ENCODE assay signal across 36 cellular contexts in genomic region chr3:184008161-184008560, GRCh38. TPM values are rescaled to one million over a fixed set of nuclear protein-coding genes. Genes with fewer than 3 reads are reported as not detected.
DNase-seq lines count a peak whose midpoint lies in the region; ATAC-seq and TF ChIP-seq lines count a peak whose summit lies in the region.
"Had no signal": no experiment of that assay in that cellular context is flagged by ENCODE, and none has a peak within 500 bp of the region (broad histone marks: within the 10 kb centered on the region; RNA-seq: fewer than 3 reads in every experiment).

No MANE protein-coding gene starts in this region.

- TF ChIP-seq POLR2A in spleen (IDR thresholded peaks at IDR 0.05): no peak

- H3K27ac ChIP-seq in mammary epithelial cell (ENCODE audit: insufficient read depth, low read depth, low read length) (no peak overlapping the region), SU-DHL-6 (ENCODE audit: low read depth, low read length) (peak overlapping the region; percentile 80), spleen (peak overlapping the region in 4 of 8 donors; percentile 40 to 64 (median 46))
- H3K27ac ChIP-seq: gastroesophageal sphincter, hepatocyte, HL-60, testis had no signal

- intact Hi-C loops in mammary epithelial cell (cut with micrococcal nuclease): no loop called here
- intact Hi-C loops in spleen (cut with DNase I; ENCODE audit: low total_unique reads): no loop called here

- no peak overlapping the region for H3K9ac ChIP-seq in mammary epithelial cell (ENCODE audit: insufficient read depth, low read length)
- peak overlapping the region; percentile 37 for H3K9ac ChIP-seq in SU-DHL-6 (ENCODE audit: low read length)

- H2AFZ ChIP-seq in mammary epithelial cell (ENCODE audit: low read depth, low read length) (no peak overlapping the region), SU-DHL-6 (ENCODE audit: low read depth, low read length, severe bottlenecking) (peak overlapping the region; percentile 38)
- H2AFZ ChIP-seq: hepatocyte had no signal

- no peaks in the 10 kb centered on the region for H3K27me3 ChIP-seq in mammary epithelial cell (ENCODE audit: insufficient read depth, low read length)
- no peaks in the 10 kb centered on the region for H3K27me3 ChIP-seq in SU-DHL-6 (ENCODE audit: low read length)
- no peaks in the 10 kb centered on the region for H3K27me3 ChIP-seq in MG63
- no peaks in the 10 kb centered on the region for H3K27me3 ChIP-seq in spleen (replicated peaks in 1 of 7)
- H3K27me3 ChIP-seq: gastroesophageal sphincter, hepatocyte, testis had no signal

- H3K36me3 Mint-ChIP-seq in mesothelial cell of epicardium: peaks cover 29% of the 10 kb centered on the region

- H3K9me3 ChIP-seq in mammary epithelial cell (replicated peaks; ENCODE audit: insufficient read depth, low read length) (no peaks in the 10 kb centered on the region), SU-DHL-6 (ENCODE audit: insufficient read depth, low read length) (no peaks in the 10 kb centered on the region), MG63 (no peaks in the 10 kb centered on the region), spleen (no peaks in the 10 kb centered on the region)
- H3K9me3 ChIP-seq: gastroesophageal sphincter, mucosa of descending colon, testis had no signal

- peaks cover 11% of the 10 kb centered on the region for H3K9me3 Mint-ChIP-seq in mesothelial cell of epicardium
- H3K9me3 Mint-ChIP-seq: activated CD4-positive, alpha-beta memory T cell treated with anti-CD3 and anti-CD28 coated beads, Interleukin-2, amount 10 ng/mL, durations not matched to agents 7 days and 5 days; activated T-helper 1 cell treated with anti-CD3 and anti-CD28 coated beads, Interleukin-12 subunit alpha, Interleukin-12 subunit beta, Interleukin-2, Interleukin-4 antibody, amounts not matched to agents 30 ng/mL and 10 ng/mL and 1 ng/mL, durations not matched to agents 14 hours and 24 hours and 36 hours; CD8-positive, alpha-beta memory T cell; central memory CD8-positive, alpha-beta T cell; natural killer cell treated with Interleukin-12 subunit alpha and Interleukin-12 subunit beta and Interleukin-15 and Interleukin-18, amount 100 ng/mL, for 72 hours; T-helper 1 cell treated with Interleukin-12 subunit alpha and Interleukin-12 subunit beta and Interleukin-4 antibody, amounts not matched to agents 30 μg/mL and 1 μg/mL, for 36 hours had no signal

- in situ Hi-C loops in T47D (cut with HindIII; ENCODE audit: low pct_unique_long_range_greater_than_20kb, low sequenced_read_pairs) (no loop called here), mammary epithelial cell (cut with MboI; ENCODE audit: low sequenced_read_pairs in 2 of 2) (no loop called here)

- peaks cover 33% of the 10 kb centered on the region for H3F3A ChIP-seq in SU-DHL-6 (ENCODE audit: insufficient read depth)

- DNase-seq in T47D (ENCODE audit: low read depth in 1 of 2, low spot score in 1 of 2) (peak; percentile 49 to 99), mammary epithelial cell (no peak), mesothelial cell of epicardium (ENCODE audit: low spot score in 2 of 2, unreplicated experiment in 2 of 2) (no peak), MG63 (no peak), spleen (no peak), HEK293T (ENCODE audit: extremely low spot score) (no peak)
- DNase-seq: activated CD4-positive, alpha-beta memory T cell treated with anti-CD3 and anti-CD28 coated beads, Interleukin-2, amount 10 ng/mL, durations not matched to agents 7 days and 5 days; activated CD4-positive, alpha-beta T cell treated with anti-CD3 and anti-CD28 coated beads for 1 hour; activated CD8-positive, alpha-beta memory T cell treated with anti-CD3 and anti-CD28 coated beads, Interleukin-2, amount 50 U/mL, for 4 hours; activated naive CD4-positive, alpha-beta T cell treated with Interleukin-2 at 50 U/mL for 16 hours; CD8-positive, alpha-beta memory T cell; H7; KG1; NCI-H1436 treated with DMSO at 0.1 percent for 48 hours; NCI-H82; retina; stimulated activated CD4-positive, alpha-beta T cell treated with anti-CD3 and anti-CD28 coated beads, Interleukin-1b, Interleukin-23, amount 100 ng/mL, for 48 hours; stimulated activated naive CD8-positive, alpha-beta T cell treated with anti-CD3 and anti-CD28 coated beads, Interleukin-15, Interleukin-2, amounts not matched to agents 100 U/mL and 50 U/mL, for 24 hours; testis had no signal

- dilution Hi-C loops in mammary epithelial cell (cut with HindIII; ENCODE audit: low sequenced_read_pairs): loop anchor here (5.0 kb wide), 1 partner anchor 46 kb away; no protein-coding TSS in a partner anchor

- no peak overlapping the region for H3K4me2 ChIP-seq in mammary epithelial cell (ENCODE audit: insufficient read depth, low read depth, low read length)
- peak overlapping the region; percentile 91 for H3K4me2 ChIP-seq in SU-DHL-6 (ENCODE audit: low read depth, low read length, poor library complexity, severe bottlenecking)
- H3K4me2 ChIP-seq: hepatocyte, smooth muscle cell had no signal

- peaks cover 23% of the 10 kb centered on the region for H3K4me1 Mint-ChIP-seq in mesothelial cell of epicardium
- H3K4me1 Mint-ChIP-seq: central memory CD8-positive, alpha-beta T cell had no signal

- H3K4me3 ChIP-seq in mammary epithelial cell (replicated peaks in 1 of 3; ENCODE audit: insufficient read depth in 1 of 3, low read depth in 2 of 3, low read length in 3 of 3) (no peak overlapping the region), SU-DHL-6 (ENCODE audit: insufficient read depth, low read length, poor library complexity, severe bottlenecking) (peak overlapping the region; percentile 13), MG63 (no peak overlapping the region), spleen (no peak overlapping the region)
- H3K4me3 ChIP-seq: gastroesophageal sphincter, hepatocyte, lung, mucosa of descending colon, smooth muscle cell, testis had no signal

- no peaks in the 10 kb centered on the region for H3K9me2 ChIP-seq in SU-DHL-6 (replicated peaks; ENCODE audit: insufficient read depth, low read length)

- peaks cover 16% of the 10 kb centered on the region for H3K4me1 ChIP-seq in mammary epithelial cell (ENCODE audit: insufficient read depth, low read length)
- H3K4me1 ChIP-seq in spleen: peaks cover 0 to 46% (median 36%) of the 10 kb centered on the region in 6 donors
- H3K4me1 ChIP-seq: testis had no signal

- no peak for ATAC-seq in GM21367 (IDR thresholded peaks at IDR 0.05; ENCODE audit: unreplicated experiment)
- ATAC-seq: gastroesophageal sphincter; mucosa of descending colon; natural killer cell treated with Interleukin-12 subunit alpha and Interleukin-12 subunit beta and Interleukin-15 and Interleukin-18, amount 100 ng/mL, for 72 hours; stimulated activated naive CD8-positive, alpha-beta T cell treated with anti-CD3 and anti-CD28 coated beads, Interleukin-15, Interleukin-2, amounts not matched to agents 100 U/mL and 50 U/mL, for 24 hours had no signal

- peak overlapping the region; percentile 1 for H3K27ac Mint-ChIP-seq in mesothelial cell of epicardium
- H3K27ac Mint-ChIP-seq: activated CD4-positive, alpha-beta memory T cell treated with anti-CD3 and anti-CD28 coated beads, Interleukin-2, amount 10 ng/mL, durations not matched to agents 7 days and 5 days; activated T-helper 1 cell treated with anti-CD3 and anti-CD28 coated beads, Interleukin-12 subunit alpha, Interleukin-12 subunit beta, Interleukin-2, Interleukin-4 antibody, amounts not matched to agents 30 ng/mL and 10 ng/mL and 1 ng/mL, durations not matched to agents 14 hours and 24 hours and 36 hours; CD8-positive, alpha-beta memory T cell; natural killer cell treated with Interleukin-12 subunit alpha and Interleukin-12 subunit beta and Interleukin-15 and Interleukin-18, amount 100 ng/mL, for 72 hours; T-helper 1 cell treated with Interleukin-12 subunit alpha and Interleukin-12 subunit beta and Interleukin-4 antibody, amounts not matched to agents 30 μg/mL and 1 μg/mL, for 36 hours had no signal

- H4K20me1 ChIP-seq in mammary epithelial cell (ENCODE audit: insufficient read depth, low read length): no peaks in the 10 kb centered on the region
- no peaks in the 10 kb centered on the region for H4K20me1 ChIP-seq in SU-DHL-6 (ENCODE audit: low read depth, low read length)

- 56% methylated on average over 3 of the region's 3 CpGs for WGBS in mammary epithelial cell (ENCODE audit: low coverage, missing lambda C conversion rate)
- 38 to 68% (median 43%) methylated on average over 3 of the region's 3 CpGs for WGBS in spleen, 5 donors

- H3K36me3 ChIP-seq in mammary epithelial cell (ENCODE audit: insufficient read depth, low read length): peaks cover 12% of the 10 kb centered on the region
- no peaks in the 10 kb centered on the region for H3K36me3 ChIP-seq in SU-DHL-6 (ENCODE audit: low read length)
- H3K36me3 ChIP-seq in MG63: peaks cover 20% of the 10 kb centered on the region
- peaks cover 0 to 55% (median 8%) of the 10 kb centered on the region in 6 donors for H3K36me3 ChIP-seq in spleen

- H3K4me3 Mint-ChIP-seq in mesothelial cell of epicardium: no peak overlapping the region
- H3K4me3 Mint-ChIP-seq: activated CD4-positive, alpha-beta memory T cell treated with anti-CD3 and anti-CD28 coated beads, Interleukin-2, amount 10 ng/mL, durations not matched to agents 7 days and 5 days; activated T-helper 1 cell treated with anti-CD3 and anti-CD28 coated beads, Interleukin-12 subunit alpha, Interleukin-12 subunit beta, Interleukin-2, Interleukin-4 antibody, amounts not matched to agents 30 ng/mL and 10 ng/mL and 1 ng/mL, durations not matched to agents 14 hours and 24 hours and 36 hours; CD8-positive, alpha-beta memory T cell; central memory CD8-positive, alpha-beta T cell; natural killer cell treated with Interleukin-12 subunit alpha and Interleukin-12 subunit beta and Interleukin-15 and Interleukin-18, amount 100 ng/mL, for 72 hours; T-helper 1 cell treated with Interleukin-12 subunit alpha and Interleukin-12 subunit beta and Interleukin-4 antibody, amounts not matched to agents 30 μg/mL and 1 μg/mL, for 36 hours had no signal

- H3K27me3 Mint-ChIP-seq in mesothelial cell of epicardium (ENCODE audit: low read depth): no peaks in the 10 kb centered on the region
- H3K27me3 Mint-ChIP-seq: activated CD4-positive, alpha-beta memory T cell treated with anti-CD3 and anti-CD28 coated beads, Interleukin-2, amount 10 ng/mL, durations not matched to agents 7 days and 5 days; CD8-positive, alpha-beta memory T cell; central memory CD8-positive, alpha-beta T cell; natural killer cell treated with Interleukin-12 subunit alpha and Interleukin-12 subunit beta and Interleukin-15 and Interleukin-18, amount 100 ng/mL, for 72 hours had no signal

- H3K79me2 ChIP-seq in mammary epithelial cell (ENCODE audit: insufficient read depth, low read length): peaks cover 11% of the 10 kb centered on the region
- H3K79me2 ChIP-seq in SU-DHL-6 (ENCODE audit: insufficient read depth, low read length): no peaks in the 10 kb centered on the region
- H3K79me2 ChIP-seq: hepatocyte had no signal

- TF ChIP-seq CTCF in mammary epithelial cell (conservative IDR thresholded peaks at IDR 0.05 in 1 of 2, IDR thresholded peaks at IDR 0.05 in 1 of 2; ENCODE audit: extremely low read depth in 1 of 2, insufficient read depth in 1 of 2, low read depth in 1 of 2, low read length in 2 of 2): no peak
- no peak for TF ChIP-seq CTCF in SU-DHL-6 (IDR thresholded peaks at IDR 0.05; ENCODE audit: insufficient read depth, low read length, poor library complexity, severe bottlenecking)
- TF ChIP-seq CTCF in mesothelial cell of epicardium (IDR thresholded peaks at IDR 0.05; ENCODE audit: unreplicated experiment): no peak
- no peak for TF ChIP-seq CTCF in spleen (IDR thresholded peaks at IDR 0.05 in 8 of 11, conservative IDR thresholded peaks at IDR 0.05 in 3 of 11)

- POLR2A ChIA-PET in HEK293T (lab: Yijun Ruan, JAX): no interaction called here

- CTCF ChIA-PET in mammary epithelial cell (lab: Charles Lee; ENCODE audit: low non-redundant PET): no interaction called here
- CTCF ChIA-PET in HEK293T (lab: Yijun Ruan, JAX): no interaction called here

- no TSS peak for BruUV-seq in mammary epithelial cell (replicated peaks; lab: Mats Ljungman, UMichigan)

RNA-seq across cellular contexts. Expression of gene ABCC5, which starts 9.5 kb away (rescaled TPM):
- total RNA-seq in mammary epithelial cell (10 to 100 TPM; 17.3 to 24.1 TPM), mesothelial cell of epicardium (60.4 to 63.4 TPM (median 62.3 TPM) in 3 replicates), spleen (100 to 1,000 TPM in 1 of 7 donors, 10 to 100 TPM in 6; 44.4 to 112 (median 71.9) TPM)
- polyA plus RNA-seq in mammary epithelial cell (12.3 TPM), spleen (10 to 100 TPM; 19.6 to 33.5 (median 25.8) TPM)
- 18.0 TPM for polyA minus RNA-seq in mammary epithelial cell
- total RNA-seq in MG63 (2014; rRNA removed; shearing (Covaris generic); ENCODE audit: low replicate concordance): 6.6 and 7.9 TPM in 2 replicates

RNA-seq across cellular contexts. Expression of gene HTR3D, which starts 23.4 kb away (rescaled TPM):
- total RNA-seq in mammary epithelial cell (not detected), mesothelial cell of epicardium (not detected in 3 replicates), spleen (not detected)
- polyA plus RNA-seq in mammary epithelial cell (not detected), spleen (not detected)
- polyA minus RNA-seq in mammary epithelial cell: not detected
- not detected in 2 replicates for total RNA-seq in MG63 (2014; rRNA removed; shearing (Covaris generic); ENCODE audit: low replicate concordance)
- total RNA-seq: activated CD4-positive, alpha-beta memory T cell treated with anti-CD3 and anti-CD28 coated beads, Interleukin-2, amount 10 ng/mL, durations not matched to agents 7 days and 5 days; activated T-helper 1 cell treated with anti-CD3 and anti-CD28 coated beads, Interleukin-12 subunit alpha, Interleukin-12 subunit beta, Interleukin-2, Interleukin-4 antibody, amounts not matched to agents 30 ng/mL and 10 ng/mL and 1 ng/mL, durations not matched to agents 14 hours and 24 hours and 36 hours; CD8-positive, alpha-beta memory T cell; dermis microvascular lymphatic vessel endothelial cell; fibroblast of lung; gastroesophageal sphincter; H7; hepatocyte; lung; mucosa of descending colon; natural killer cell treated with Interleukin-12 subunit alpha and Interleukin-12 subunit beta and Interleukin-15 and Interleukin-18, amount 100 ng/mL, for 72 hours; omental fat pad; SK-MEL-5; smooth muscle cell; testis had no signal
- polyA plus RNA-seq: adipose tissue; CD8-positive, alpha-beta memory T cell; fibroblast of lung; hepatocyte; lung; smooth muscle cell had no signal

RNA-seq across cellular contexts. Expression of gene HTR3C, which starts 44.7 kb away (rescaled TPM):
- total RNA-seq in mammary epithelial cell (not detected), mesothelial cell of epicardium (not detected in 3 replicates), spleen (not detected)
- polyA plus RNA-seq in mammary epithelial cell (not detected), spleen (not detected)
- not detected for polyA minus RNA-seq in mammary epithelial cell
- total RNA-seq in MG63 (2014; rRNA removed; shearing (Covaris generic); ENCODE audit: low replicate concordance): not detected in 2 replicates
- total RNA-seq: activated CD4-positive, alpha-beta memory T cell treated with anti-CD3 and anti-CD28 coated beads, Interleukin-2, amount 10 ng/mL, durations not matched to agents 7 days and 5 days; activated T-helper 1 cell treated with anti-CD3 and anti-CD28 coated beads, Interleukin-12 subunit alpha, Interleukin-12 subunit beta, Interleukin-2, Interleukin-4 antibody, amounts not matched to agents 30 ng/mL and 10 ng/mL and 1 ng/mL, durations not matched to agents 14 hours and 24 hours and 36 hours; CD8-positive, alpha-beta memory T cell; fibroblast of lung; gastroesophageal sphincter; H7; hepatocyte; natural killer cell treated with Interleukin-12 subunit alpha and Interleukin-12 subunit beta and Interleukin-15 and Interleukin-18, amount 100 ng/mL, for 72 hours; SK-MEL-5; smooth muscle cell had no signal
- polyA plus RNA-seq: adipose tissue; CD8-positive, alpha-beta memory T cell; fibroblast of lung; hepatocyte; smooth muscle cell had no signal

Comparison
In these comparisons a context has a peak if more than half of its experiments do, and no peak if none do; other contexts are left out.
1. DNase-seq: peak in T47D (2 of 2); none in mammary epithelial cell (single experiment), mesothelial cell of epicardium (0 of 2), MG63 (single experiment), spleen (single experiment) and HEK293T (single experiment).